17 cellular contexts compared by ENCODE assay signal in the genomic region with DNA sequence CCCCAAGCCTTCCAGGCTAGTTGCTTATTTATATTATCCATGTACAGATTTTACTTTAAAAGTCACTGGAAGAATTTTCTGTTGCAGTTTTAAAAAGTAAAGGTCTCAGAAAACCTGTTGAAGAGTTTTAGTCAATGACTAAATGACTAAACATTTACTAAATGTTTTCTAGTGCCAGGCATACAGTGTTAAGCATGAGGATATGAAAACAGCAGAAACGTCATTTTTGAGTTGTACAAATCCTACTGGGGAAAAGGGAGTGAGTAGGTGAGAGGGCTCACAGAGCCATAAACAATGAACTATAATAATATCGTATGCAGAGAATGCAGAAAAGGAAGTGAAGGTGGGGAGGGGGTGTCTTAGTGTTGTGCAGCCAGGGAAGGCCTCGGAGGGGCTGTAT.
"Had no signal": no experiment of that assay in that cellular context is flagged by ENCODE, and none has a peak within 500 bp of the region (broad histone marks: within the 10 kb centered on the region; RNA-seq: fewer than 3 reads in every experiment).

No MANE protein-coding gene starts in this region.

- H3K27me3 Mint-ChIP-seq: activated CD4-positive, alpha-beta memory T cell treated with anti-CD3 and anti-CD28 coated beads, Interleukin-2, amount 10 ng/mL, durations not matched to agents 7 days and 5 days had no signal

- H3K27ac Mint-ChIP-seq: activated CD4-positive, alpha-beta memory T cell treated with anti-CD3 and anti-CD28 coated beads, Interleukin-2, amount 10 ng/mL, durations not matched to agents 7 days and 5 days had no signal

- H3K36me3 ChIP-seq: ascending aorta, left ventricle myocardium inferior, ovary, vagina had no signal

- H3K4me3 Mint-ChIP-seq: activated CD4-positive, alpha-beta memory T cell treated with anti-CD3 and anti-CD28 coated beads, Interleukin-2, amount 10 ng/mL, durations not matched to agents 7 days and 5 days; neural crest cell had no signal

- H3K9me3 Mint-ChIP-seq: activated CD4-positive, alpha-beta memory T cell treated with anti-CD3 and anti-CD28 coated beads, Interleukin-2, amount 10 ng/mL, durations not matched to agents 7 days and 5 days; neural crest cell had no signal

- H3K4me1 Mint-ChIP-seq: neural crest cell had no signal

- H3K4me3 ChIP-seq: ascending aorta, coronary artery, left ventricle myocardium inferior, ovary, tibial artery, vagina had no signal

- H3K27me3 ChIP-seq: ascending aorta, ovary, tibial artery, vagina had no signal

- H3K9me3 ChIP-seq: ascending aorta, left ventricle myocardium inferior, ovary, tibial artery, vagina had no signal

- DNase-seq: activated CD4-positive, alpha-beta memory T cell treated with anti-CD3 and anti-CD28 coated beads, Interleukin-2, amount 10 ng/mL, durations not matched to agents 7 days and 5 days; activated CD4-positive, alpha-beta T cell treated with anti-CD3 and anti-CD28 coated beads for 1 hour; activated CD8-positive, alpha-beta memory T cell treated with anti-CD3 and anti-CD28 coated beads, Interleukin-2, amount 50 U/mL, for 48 hours; activated naive CD4-positive, alpha-beta T cell; effector memory CD4-positive, alpha-beta T cell; glutamatergic neuron; left ventricle myocardium inferior; mesendoderm; ovary; small intestine; SW 1271; T-helper 9 cell; tibial artery had no signal

- H3K27ac ChIP-seq: ascending aorta, coronary artery, left ventricle myocardium inferior, ovary, tibial artery, vagina had no signal
